21 cellular contexts compared by ENCODE assay signal in the genomic region with DNA sequence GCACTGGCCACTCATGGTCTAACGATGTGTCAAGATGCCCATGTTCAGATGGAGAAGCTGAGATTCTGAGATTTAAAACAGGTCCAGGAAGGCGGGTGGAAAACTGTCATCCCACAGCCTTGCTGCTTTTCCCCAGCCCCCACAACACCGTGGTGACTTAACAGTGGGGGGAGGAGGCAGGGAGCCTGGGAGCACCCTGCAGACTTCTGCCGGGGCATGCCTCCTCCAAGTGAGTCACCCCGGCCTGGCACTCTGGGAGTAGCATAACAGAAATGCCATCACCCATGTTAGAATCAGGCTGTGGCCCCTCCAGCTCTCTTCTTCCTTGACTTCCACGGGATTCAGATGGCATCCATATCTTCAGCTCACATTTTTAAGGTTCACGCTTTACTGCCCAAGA.
"Had no signal": no experiment of that assay in that cellular context is flagged by ENCODE, and none has a peak within 500 bp of the region (broad histone marks: within the 10 kb centered on the region; RNA-seq: fewer than 3 reads in every experiment).

No MANE protein-coding gene starts in this region.

- ATAC-seq: activated T-cell treated with anti-CD3 and anti-CD28 coated beads, Interleukin-2, amount 50 U/mL, for 72 hours; heart left ventricle; sciatic nerve; stimulated activated naive CD8-positive, alpha-beta T cell treated with anti-CD3 and anti-CD28 coated beads, Interleukin-15, amount 100 ng/mL, for 72 hours; T-helper 17 cell had no signal

- H3K27ac ChIP-seq: brain microvascular endothelial cell, heart left ventricle, spleen, upper lobe of left lung had no signal

- H3K4me1 Mint-ChIP-seq: activated CD4-positive, alpha-beta T cell treated with anti-CD3 and anti-CD28 coated beads, Interleukin-2, amount 10 ng/mL, durations not matched to agents 24 days and 14 days; neural crest cell; stimulated activated naive CD8-positive, alpha-beta T cell treated with anti-CD3 and anti-CD28 coated beads, Interleukin-15, amount 100 ng/mL, for 72 hours; T-helper 17 cell had no signal

- H3K36me3 ChIP-seq: brain microvascular endothelial cell, heart left ventricle, spleen, upper lobe of left lung had no signal

- H3K4me3 ChIP-seq: heart left ventricle, lung, spleen, upper lobe of left lung had no signal

- H3K4me3 Mint-ChIP-seq: activated CD4-positive, alpha-beta T cell treated with anti-CD3 and anti-CD28 coated beads, Interleukin-2, amount 10 ng/mL, durations not matched to agents 24 days and 14 days; activated naive CD8-positive, alpha-beta T cell; activated T-cell treated with anti-CD3 and anti-CD28 coated beads, Interleukin-2, amount 50 U/mL, for 72 hours; neural crest cell; stimulated activated naive CD8-positive, alpha-beta T cell treated with anti-CD3 and anti-CD28 coated beads, Interleukin-15, amount 100 ng/mL, for 72 hours; T-helper 17 cell had no signal

- H3K4me1 ChIP-seq: spleen, upper lobe of left lung had no signal

- FAIRE-seq: endothelial cell of umbilical vein, TTC549 had no signal

- DNase-seq: activated CD4-positive, alpha-beta T cell treated with anti-CD3 and anti-CD28 coated beads, Interleukin-2, amount 10 ng/mL, durations not matched to agents 24 days and 14 days; activated CD4-positive, CD25-positive, alpha-beta regulatory T cell; activated CD8-positive, alpha-beta memory T cell treated with anti-CD3 and anti-CD28 coated beads, Interleukin-2, amount 50 U/mL, for 48 hours; activated gamma-delta T cell treated with Interleukin-2 at 50 U/mL for 16 hours; activated T-cell treated with anti-CD3 and anti-CD28 coated beads, Interleukin-2, amount 50 U/mL, for 72 hours; amygdala; brain microvascular endothelial cell; cerebellar nuclear complex; effector CD8-positive, alpha-beta T cell; foreskin melanocyte; heart left ventricle; spleen; stimulated activated naive CD8-positive, alpha-beta T cell treated with anti-CD3 and anti-CD28 coated beads, Interleukin-15, amount 100 ng/mL, for 72 hours; T-helper 17 cell had no signal

- H3K27me3 Mint-ChIP-seq: activated CD4-positive, alpha-beta T cell treated with anti-CD3 and anti-CD28 coated beads, Interleukin-2, amount 10 ng/mL, durations not matched to agents 24 days and 14 days; stimulated activated naive CD8-positive, alpha-beta T cell treated with anti-CD3 and anti-CD28 coated beads, Interleukin-15, amount 100 ng/mL, for 72 hours; T-helper 17 cell had no signal

- H3K36me3 Mint-ChIP-seq: activated naive CD8-positive, alpha-beta T cell had no signal

- H3K9me3 Mint-ChIP-seq: neural crest cell had no signal

- H3K27me3 ChIP-seq: brain microvascular endothelial cell, heart left ventricle, upper lobe of left lung had no signal

- H3K27ac Mint-ChIP-seq: activated CD4-positive, alpha-beta T cell treated with anti-CD3 and anti-CD28 coated beads, Interleukin-2, amount 10 ng/mL, durations not matched to agents 24 days and 14 days; activated naive CD8-positive, alpha-beta T cell; stimulated activated naive CD8-positive, alpha-beta T cell treated with anti-CD3 and anti-CD28 coated beads, Interleukin-15, amount 100 ng/mL, for 72 hours; T-helper 17 cell had no signal

- H3K9me3 ChIP-seq: heart left ventricle, spleen, upper lobe of left lung had no signal
